Comparison of ENCODE assay signal across 1 cellular context in genomic region chr6:89819336-89820130, GRCh38.
A peak's percentile ranks its signal among the peaks of the same experiment; 100 is the strongest.
TF ChIP-seq lines count a peak whose summit lies in the region.

MDN1 (minus strand) TSS chr6:89819794; CDS start chr6:89819607, 187 bp downstream.

TF ChIP-seq in WTC11, 78 proteins besides CTCF, POLR2A, EP300 and RAD21 (continued from another document):
- TF ChIP-seq ERG (CRISPR knock-in tag; IDR thresholded peaks at IDR 0.05) (no peak), ZNF423 (CRISPR knock-in tag; IDR thresholded peaks at IDR 0.05) (no peak), MXD4 (CRISPR knock-in tag; IDR thresholded peaks at IDR 0.05; ENCODE audit: borderline replicate concordance) (no peak), ZNF138 (CRISPR knock-in tag; conservative IDR thresholded peaks at IDR 0.05) (peak; percentile 93), IRF1 (CRISPR knock-in tag; IDR thresholded peaks at IDR 0.05) (peak; percentile 88), PREB (CRISPR knock-in tag; IDR thresholded peaks at IDR 0.05; ENCODE audit: borderline replicate concordance) (no peak), ZNF317 (CRISPR knock-in tag; IDR thresholded peaks at IDR 0.05; ENCODE audit: borderline replicate concordance, low read depth) (0 out of 2 replicates have a peak, but pooled peaks have one; percentile 46), ATF3 (CRISPR knock-in tag; conservative IDR thresholded peaks at IDR 0.05) (no peak), SP1 (CRISPR knock-in tag; conservative IDR thresholded peaks at IDR 0.05) (peak; percentile 93), NR2C2 (CRISPR knock-in tag; IDR thresholded peaks at IDR 0.05) (no peak), GABPB1 (CRISPR knock-in tag; IDR thresholded peaks at IDR 0.05) (peak; percentile 62; the same call in 1 of the 2 replicates), ZNF425 (CRISPR knock-in tag; conservative IDR thresholded peaks at IDR 0.05) (no peak), E2F5 (CRISPR knock-in tag; IDR thresholded peaks at IDR 0.05) (no peak), ETV6 (CRISPR knock-in tag; IDR thresholded peaks at IDR 0.05) (peak; percentile 99), TEAD1 (CRISPR knock-in tag; IDR thresholded peaks at IDR 0.05) (peak; percentile 92; the same call in 1 of the 2 replicates), JUN (CRISPR knock-in tag; IDR thresholded peaks at IDR 0.05) (peak; percentile 25; the same call in 1 of the 2 replicates), HMGA2 (CRISPR knock-in tag; IDR thresholded peaks at IDR 0.05) (no peak), GTF2I (CRISPR knock-in tag; conservative IDR thresholded peaks at IDR 0.05) (no peak), ZNF512 (CRISPR knock-in tag; IDR thresholded peaks at IDR 0.05; ENCODE audit: borderline replicate concordance) (no peak), ZNF232 (CRISPR knock-in tag; IDR thresholded peaks at IDR 0.05) (peak; percentile 90), CDX4 (CRISPR knock-in tag; IDR thresholded peaks at IDR 0.05; ENCODE audit: borderline replicate concordance) (no peak), E2F1 (CRISPR knock-in tag; IDR thresholded peaks at IDR 0.05) (peak; percentile 87), IRF2 (CRISPR knock-in tag; IDR thresholded peaks at IDR 0.05; ENCODE audit: borderline replicate concordance, low read depth) (no peak), SMAD3 (CRISPR knock-in tag; IDR thresholded peaks at IDR 0.05; ENCODE audit: borderline replicate concordance) (peak; percentile 86), ZBTB21 (CRISPR knock-in tag; IDR thresholded peaks at IDR 0.05; ENCODE audit: borderline replicate concordance) (peak; percentile 78; the same call in 1 of the 2 replicates), ZSCAN18 (CRISPR knock-in tag; IDR thresholded peaks at IDR 0.05) (no peak), ATF6 (CRISPR knock-in tag; IDR thresholded peaks at IDR 0.05) (no peak), STAT6 (CRISPR knock-in tag; conservative IDR thresholded peaks at IDR 0.05; ENCODE audit: low read depth) (0 out of 2 replicates have a peak, but pooled peaks have one; percentile 70), HMGXB4 (CRISPR knock-in tag; IDR thresholded peaks at IDR 0.05) (peak; percentile 85; the same call in 1 of the 2 replicates)
